In genomic region chr6:88666906-88667305, GRCh38 we compare ENCODE assay signal across 22 cellular contexts.
"Had no signal": no experiment of that assay in that cellular context is flagged by ENCODE, and none has a peak within 500 bp of the region (broad histone marks: within the 10 kb centered on the region; RNA-seq: fewer than 3 reads in every experiment).

No MANE protein-coding gene starts in this region.

- DNase-seq: colonic mucosa; effector CD8-positive, alpha-beta T cell; endodermal cell; foreskin keratinocyte; glutamatergic neuron; heart right ventricle; hypothalamus; kidney; mucosa of descending colon; naive thymus-derived CD4-positive, alpha-beta T cell; right lobe of liver; small intestine; stimulated activated CD4-positive, alpha-beta T cell treated with anti-CD3 and anti-CD28 coated beads, Interleukin-15, amount 100 ng/mL, for 24 hours; stimulated activated CD4-positive, alpha-beta T cell treated with anti-CD3 and anti-CD28 coated beads, Interleukin-2, amount 100 ng/mL, for 48 hours; stimulated activated naive B cell treated with anti-CD40 and anti-IgM and Interleukin-4, amounts not matched to agents 10 μg/mL and 1 μg/mL and 100 μg/mL, for 72 hours had no signal

- H3K9me3 ChIP-seq: right lobe of liver had no signal

- ATAC-seq: foreskin keratinocyte; heart right ventricle; left lobe of liver; mucosa of descending colon; naive thymus-derived CD4-positive, alpha-beta T cell; right lobe of liver; stimulated activated naive B cell treated with anti-CD40 and anti-IgM and Interleukin-4, amounts not matched to agents 10 μg/mL and 1 μg/mL and 100 μg/mL, for 72 hours had no signal

- H3K9ac ChIP-seq: neural progenitor cell, parathyroid adenoma had no signal

- H3K36me3 ChIP-seq: colonic mucosa, esophagus muscularis mucosa, right lobe of liver, thoracic aorta had no signal

- H3K27me3 ChIP-seq: colonic mucosa, esophagus muscularis mucosa, foreskin keratinocyte, heart right ventricle, neural progenitor cell, right lobe of liver, tibial nerve had no signal

- H3K27ac ChIP-seq: colonic mucosa, esophagus muscularis mucosa, foreskin keratinocyte, heart right ventricle, neural progenitor cell, parathyroid adenoma, right lobe of liver, thoracic aorta, tibial nerve had no signal

- H3K4me3 ChIP-seq: colonic mucosa, esophagus muscularis mucosa, heart right ventricle, lung, mucosa of descending colon, neural progenitor cell, right lobe of liver, thoracic aorta, tibial nerve had no signal

- H3K4me1 ChIP-seq: colonic mucosa, esophagus muscularis mucosa, foreskin keratinocyte, heart right ventricle, neural progenitor cell, parathyroid adenoma, tibial nerve had no signal
